13 cellular contexts compared by ENCODE assay signal in the genomic region with DNA sequence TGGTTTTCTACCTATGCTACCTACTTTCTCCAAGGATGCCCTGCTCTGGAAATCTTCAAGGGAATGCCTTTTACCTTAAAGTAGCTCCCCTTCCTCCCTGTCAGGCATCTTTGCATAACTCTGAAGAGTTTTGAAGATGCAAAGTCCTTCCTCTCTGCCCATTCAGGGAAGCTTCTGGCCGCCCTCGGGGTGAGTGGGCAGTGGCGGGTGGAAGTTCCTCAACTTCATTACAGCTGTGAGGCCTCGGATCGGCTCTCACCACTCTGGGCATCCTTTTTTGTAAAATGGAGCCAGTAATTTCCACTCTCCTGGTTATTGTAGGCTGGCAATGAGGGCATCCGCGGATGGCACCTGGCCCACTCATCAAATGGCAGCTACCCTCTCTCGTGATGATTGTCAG. TPM values are rescaled to one million over a fixed set of nuclear protein-coding genes. Genes with fewer than 3 reads are reported as not detected.
DNase-seq lines count a peak whose midpoint lies in the region; ATAC-seq and TF ChIP-seq lines count a peak whose summit lies in the region.
"Had no signal": no experiment of that assay in that cellular context is flagged by ENCODE, and none has a peak within 500 bp of the region (broad histone marks: within the 10 kb centered on the region; RNA-seq: fewer than 3 reads in every experiment).

No MANE protein-coding gene starts in this region.

- no peak for DNase-seq in activated CD4-positive, alpha-beta T cell treated with anti-CD3 and anti-CD28 coated beads, Interleukin-2, amount 10 ng/mL, durations not matched to agents 24 days and 14 days
- no peak for DNase-seq in activated CD4-positive, alpha-beta T cell treated with anti-CD3 and anti-CD28 coated beads, Interleukin-2, amount 50 U/mL, for 1 hour
- DNase-seq in PC-3 (no peak), esophagus squamous epithelium (lab: John Stamatoyannopoulos, UW) (no peak), thoracic aorta (ENCODE audit: low spot score) (no peak), kidney glomerular epithelial cell (lab: John Stamatoyannopoulos, UW) (no peak), NCI-H1436 (lab: John Stamatoyannopoulos, UW) (no peak), psoas muscle (no peak)
- DNase-seq: ACHN; activated naive CD4-positive, alpha-beta T cell treated with anti-CD3 and anti-CD28 coated beads for 36 hours; NCI-H2081; small intestine had no signal

- WGBS in esophagus squamous epithelium, 2 donors: 85 to 96% methylated on average over 3 to 8 of the region's 8 CpGs
- WGBS in psoas muscle, 3 donors: 49 to 55% (median 49%) methylated on average over 8 of the region's 8 CpGs

- H3K4me1 Mint-ChIP-seq in activated CD4-positive, alpha-beta T cell treated with anti-CD3 and anti-CD28 coated beads, Interleukin-2, amount 10 ng/mL, durations not matched to agents 24 days and 14 days: peaks cover 36% of the 10 kb centered on the region

- peaks cover 6% of the 10 kb centered on the region for H3F3A ChIP-seq in PC-3 (ENCODE audit: low read length, unreplicated experiment)

- CTCF ChIA-PET in PC-3 (lab: Charles Lee): no interaction called here

- H3K27ac ChIP-seq in PC-3 (ENCODE audit: low read length) (no peak overlapping the region), esophagus squamous epithelium (peak overlapping the region; percentile 96 to 99 (median 98)), thoracic aorta (peak overlapping the region; percentile 12 to 94), psoas muscle (no peak overlapping the region)

- H3K79me2 ChIP-seq in PC-3 (ENCODE audit: low read length): peaks cover 24% of the 10 kb centered on the region

- no peaks in the 10 kb centered on the region for H4K20me1 ChIP-seq in PC-3 (ENCODE audit: low read length)

- no peak for TF ChIP-seq POLR2A in esophagus squamous epithelium (IDR thresholded peaks at IDR 0.05)

- H3K27me3 Mint-ChIP-seq in activated CD4-positive, alpha-beta T cell treated with anti-CD3 and anti-CD28 coated beads, Interleukin-2, amount 10 ng/mL, durations not matched to agents 24 days and 14 days: no peaks in the 10 kb centered on the region

- no peaks in the 10 kb centered on the region for H3K9me2 ChIP-seq in PC-3 (replicated peaks; ENCODE audit: low read length)

- no peaks in the 10 kb centered on the region for H3K9me3 ChIP-seq in PC-3 (ENCODE audit: low read length)
- peaks cover 0 to 8% (median 0%) of the 10 kb centered on the region in 3 donors for H3K9me3 ChIP-seq in esophagus squamous epithelium
- H3K9me3 ChIP-seq in thoracic aorta: no peaks in the 10 kb centered on the region
- H3K9me3 ChIP-seq in psoas muscle: no peaks in the 10 kb centered on the region
- H3K9me3 ChIP-seq: tibial nerve had no signal

- H3K4me1 ChIP-seq in PC-3 (ENCODE audit: insufficient read depth, low read length) (peaks cover 45% of the 10 kb centered on the region), esophagus squamous epithelium (peaks cover 28 to 79% (median 49%) of the 10 kb centered on the region in 3 donors), thoracic aorta (ENCODE audit: control insufficient read depth in 1 of 2, low read depth in 2 of 2) (peaks cover 20 to 34% of the 10 kb centered on the region in 2 donors), psoas muscle (peaks cover 4% of the 10 kb centered on the region)

- H3K36me3 Mint-ChIP-seq in activated CD4-positive, alpha-beta T cell treated with anti-CD3 and anti-CD28 coated beads, Interleukin-2, amount 10 ng/mL, durations not matched to agents 24 days and 14 days (ENCODE audit: low read depth): no peaks in the 10 kb centered on the region

- H3K4me3 ChIP-seq in PC-3 (ENCODE audit: low read length) (peak overlapping the region; percentile 69; the same call in 1 of the 2 replicates), esophagus squamous epithelium (peak overlapping the region in 3 of 4 donors; percentile 45 to 60 (median 46)), thoracic aorta (peak overlapping the region; percentile 65), psoas muscle (no peak overlapping the region)
- H3K4me3 ChIP-seq: tibial nerve had no signal

- H3K4me3 Mint-ChIP-seq in activated CD4-positive, alpha-beta T cell treated with anti-CD3 and anti-CD28 coated beads, Interleukin-2, amount 10 ng/mL, durations not matched to agents 24 days and 14 days: peak overlapping the region; percentile 28
- H3K4me3 Mint-ChIP-seq: activated naive CD4-positive, alpha-beta T cell treated with anti-CD3 and anti-CD28 coated beads for 36 hours had no signal

- H3K4me2 ChIP-seq in PC-3 (ENCODE audit: low read length): peak overlapping the region; percentile 98; the same call in 1 of the 2 replicates

- H2AFZ ChIP-seq in PC-3 (ENCODE audit: low read length): no peak overlapping the region

- peak overlapping the region; percentile 28 for H3K27ac Mint-ChIP-seq in activated CD4-positive, alpha-beta T cell treated with anti-CD3 and anti-CD28 coated beads, Interleukin-2, amount 10 ng/mL, durations not matched to agents 24 days and 14 days
- H3K27ac Mint-ChIP-seq: activated naive CD4-positive, alpha-beta T cell treated with anti-CD3 and anti-CD28 coated beads for 36 hours had no signal

- BruUV-seq in PC-3 (replicated peaks; lab: Mats Ljungman, UMichigan): no TSS peak

- H3K36me3 ChIP-seq in PC-3 (ENCODE audit: low read depth, low read length): no peaks in the 10 kb centered on the region
- H3K36me3 ChIP-seq in esophagus squamous epithelium: no peaks in the 10 kb centered on the region
- H3K36me3 ChIP-seq in thoracic aorta: no peaks in the 10 kb centered on the region
- H3K36me3 ChIP-seq in psoas muscle (ENCODE audit: insufficient read depth in 1 of 2, low read depth in 1 of 2): no peaks in the 10 kb centered on the region
- H3K36me3 ChIP-seq: tibial nerve had no signal

- H3K27me3 ChIP-seq in PC-3 (ENCODE audit: low read length) (no peaks in the 10 kb centered on the region), esophagus squamous epithelium (no peaks in the 10 kb centered on the region), thoracic aorta (replicated peaks; ENCODE audit: insufficient read depth) (no peaks in the 10 kb centered on the region), psoas muscle (ENCODE audit: insufficient read depth in 3 of 3, low read length in 2 of 3) (peaks cover 0 to 2% (median 0%) of the 10 kb centered on the region in 3 donors)
- H3K27me3 ChIP-seq: tibial nerve had no signal

- 0 out of 2 replicates have a peak overlapping the region, but pooled peaks have one; percentile 93 for H3K9ac ChIP-seq in PC-3 (ENCODE audit: low read length)

- POLR2A ChIA-PET in PC-3 (lab: Charles Lee; ENCODE audit: unreplicated experiment): no interaction called here

- TF ChIP-seq CTCF in PC-3 (conservative IDR thresholded peaks at IDR 0.05; ENCODE audit: low read depth, low read length): no peak
- no peak for TF ChIP-seq CTCF in esophagus squamous epithelium (IDR thresholded peaks at IDR 0.05)
- TF ChIP-seq CTCF in thoracic aorta (IDR thresholded peaks at IDR 0.05): no peak
- no peak for TF ChIP-seq CTCF in psoas muscle (IDR thresholded peaks at IDR 0.05)

- no peaks in the 10 kb centered on the region for H3K9me3 Mint-ChIP-seq in activated CD4-positive, alpha-beta T cell treated with anti-CD3 and anti-CD28 coated beads, Interleukin-2, amount 10 ng/mL, durations not matched to agents 24 days and 14 days
- H3K9me3 Mint-ChIP-seq: activated naive CD4-positive, alpha-beta T cell treated with anti-CD3 and anti-CD28 coated beads for 36 hours had no signal

- intact Hi-C loops in activated CD4-positive, alpha-beta T cell treated with anti-CD3 and anti-CD28 coated beads, Interleukin-2, amount 10 ng/mL, durations not matched to agents 24 days and 14 days (cut with micrococcal nuclease): no loop called here
- intact Hi-C loops in PC-3 (cut with micrococcal nuclease) (no loop called here), esophagus squamous epithelium (cut with DNase I) (loop anchor here (5.0 kb wide), 1 partner anchor 38 kb away; no protein-coding TSS in a partner anchor), psoas muscle (cut with DNase I) (no loop called here)

- no peak for ATAC-seq in PC-3
- no peak for ATAC-seq in thoracic aorta (ENCODE audit: insufficient number of reproducible peaks, low FRiP score, low read depth)
- no peak for ATAC-seq in psoas muscle

RNA-seq across cellular contexts. Expression of a gene that starts 31.7 kb away (rescaled TPM):
- 26.5 and 31.1 TPM in 2 replicates for total RNA-seq in activated CD4-positive, alpha-beta T cell treated with anti-CD3 and anti-CD28 coated beads, Interleukin-2, amount 10 ng/mL, durations not matched to agents 24 days and 14 days
- total RNA-seq in PC-3 (2014; rRNA removed): 9.1 and 12.2 TPM in 2 replicates
- 10 to 100 TPM in 2 of 4 donors, 1 to 10 TPM in 2; 4.7 to 36.1 (median 12.2) TPM for total RNA-seq in esophagus squamous epithelium
- 10 to 100 TPM; 66.2 to 87.3 TPM for total RNA-seq in thoracic aorta
- 10 to 100 TPM in 2 of 4 donors, 1 to 10 TPM in 2; 6.1 to 12.3 (median 8.9) TPM for total RNA-seq in psoas muscle
- polyA plus RNA-seq in psoas muscle: 1 to 10 TPM; 2.8 to 6.7 (median 3.2) TPM

Comparison
In these comparisons a context has a peak if more than half of its experiments do, and no peak if none do; other contexts are left out.
1. H3K27ac ChIP-seq: peak in esophagus squamous epithelium (4 of 4) and thoracic aorta (2 of 2); none in PC-3 (single experiment) and psoas muscle (single experiment).